In genomic region chr16:47528431-47528830, GRCh38 we compare ENCODE assay signal across 27 cellular contexts.
"Had no signal": no experiment of that assay in that cellular context is flagged by ENCODE, and none has a peak within 500 bp of the region (broad histone marks: within the 10 kb centered on the region; RNA-seq: fewer than 3 reads in every experiment).

No MANE protein-coding gene starts in this region.

- H3K4me1 ChIP-seq: foreskin keratinocyte, gastroesophageal sphincter, parathyroid adenoma, thyroid gland, vagina had no signal

- H3K27ac Mint-ChIP-seq: effector memory CD8-positive, alpha-beta T cell; naive thymus-derived CD4-positive, alpha-beta T cell; nephron; neural progenitor cell; progenitor cell of endocrine pancreas; stimulated activated effector memory CD8-positive, alpha-beta T cell treated with anti-CD3 and anti-CD28 coated beads, Interleukin-12 subunit alpha, Interleukin-12 subunit beta, amount 100 ng/mL, for 72 hours had no signal

- H3K36me3 ChIP-seq: neural progenitor cell, thyroid gland had no signal

- H3K27me3 ChIP-seq: esophagus squamous epithelium, foreskin keratinocyte, gastroesophageal sphincter, heart left ventricle, left lung, neural progenitor cell, stomach, thyroid gland, vagina had no signal

- DNase-seq: cortex of kidney; effector memory CD8-positive, alpha-beta T cell; erythroblast; esophagus squamous epithelium; foreskin keratinocyte; heart left ventricle; hippocampal formation; left cardiac atrium; left lung; mesendoderm; midbrain; naive thymus-derived CD4-positive, alpha-beta T cell; stimulated activated CD4-positive, alpha-beta T cell treated with anti-CD3 and anti-CD28 coated beads, Interleukin-2, amount 100 ng/mL, for 24 hours; stimulated activated CD4-positive, alpha-beta T cell treated with anti-CD3 and anti-CD28 coated beads, Interleukin-4, amount 100 ng/mL, for 24 hours; stimulated activated naive CD4-positive, alpha-beta T cell treated with Interleukin-2 at 50 U/mL for 16 hours; stomach; thyroid gland; trophoblast cell had no signal

- ATAC-seq: effector memory CD8-positive, alpha-beta T cell; foreskin keratinocyte; gastroesophageal sphincter; heart left ventricle; left cardiac atrium; left lung; naive thymus-derived CD4-positive, alpha-beta T cell; sciatic nerve; stimulated activated effector memory CD8-positive, alpha-beta T cell treated with anti-CD3 and anti-CD28 coated beads, Interleukin-12 subunit alpha, Interleukin-12 subunit beta, amount 100 ng/mL, for 72 hours had no signal

- H3K4me3 ChIP-seq: esophagus squamous epithelium, gastroesophageal sphincter, heart left ventricle, left lung, neural progenitor cell, smooth muscle cell, stomach, thyroid gland, vagina had no signal

- H3K27me3 Mint-ChIP-seq: effector memory CD8-positive, alpha-beta T cell; naive thymus-derived CD4-positive, alpha-beta T cell; progenitor cell of endocrine pancreas had no signal

- H3K9me3 Mint-ChIP-seq: effector memory CD8-positive, alpha-beta T cell; neural progenitor cell; stimulated activated effector memory CD8-positive, alpha-beta T cell treated with anti-CD3 and anti-CD28 coated beads, Interleukin-12 subunit alpha, Interleukin-12 subunit beta, amount 100 ng/mL, for 72 hours had no signal

- H3K4me2 ChIP-seq: neural progenitor cell, smooth muscle cell had no signal

- H3K27ac ChIP-seq: esophagus squamous epithelium, foreskin keratinocyte, gastroesophageal sphincter, heart left ventricle, left lung, neural progenitor cell, parathyroid adenoma, stomach, thyroid gland, vagina had no signal

- H3K9me3 ChIP-seq: esophagus squamous epithelium, gastroesophageal sphincter, heart left ventricle, stomach, thyroid gland, vagina had no signal

- H2AFZ ChIP-seq: neural progenitor cell, parathyroid adenoma had no signal

- H3K4me3 Mint-ChIP-seq: effector memory CD8-positive, alpha-beta T cell; naive thymus-derived CD4-positive, alpha-beta T cell; nephron; neural progenitor cell; stimulated activated effector memory CD8-positive, alpha-beta T cell treated with anti-CD3 and anti-CD28 coated beads, Interleukin-12 subunit alpha, Interleukin-12 subunit beta, amount 100 ng/mL, for 72 hours had no signal

- H3K36me3 Mint-ChIP-seq: stimulated activated effector memory CD8-positive, alpha-beta T cell treated with anti-CD3 and anti-CD28 coated beads, Interleukin-12 subunit alpha, Interleukin-12 subunit beta, amount 100 ng/mL, for 72 hours had no signal

- H3K9ac ChIP-seq: neural progenitor cell, parathyroid adenoma had no signal

- H3K4me1 Mint-ChIP-seq: nephron, neural progenitor cell had no signal
